ENCODE assay signal across 8 cellular contexts in genomic region chr3:122609798-122610559, GRCh38. TPM values are rescaled to one million over a fixed set of nuclear protein-coding genes. Genes with fewer than 3 reads are reported as not detected.
DNase-seq lines count a peak whose midpoint lies in the region; ATAC-seq, FAIRE-seq and TF ChIP-seq lines count a peak whose summit lies in the region.

No MANE protein-coding gene starts in this region.

- no peaks in the 10 kb centered on the region for H3K36me3 ChIP-seq in colonic mucosa

- no peaks in the 10 kb centered on the region for H3K9me3 ChIP-seq in colonic mucosa

- H3K27me3 ChIP-seq in colonic mucosa: no peaks in the 10 kb centered on the region

- peak; percentile 6 to 35 for DNase-seq in stimulated activated CD4-positive, alpha-beta T cell treated with anti-CD3 and anti-CD28 coated beads, Interleukin-2, amount 100 ng/mL, for 24 hours
- no peak for DNase-seq in stimulated activated CD4-positive, alpha-beta T cell treated with anti-CD3 and anti-CD28 coated beads, Interleukin-4, amount 100 ng/mL, for 1 hour
- DNase-seq in RCC 7860 (ENCODE audit: low spot score): peak; percentile 84
- peak; percentile 46 for DNase-seq in fibroblast of gingiva (ENCODE audit: low read depth)
- DNase-seq in colonic mucosa: no peak
- no peak for DNase-seq in NCI-H2227 treated with DMSO at 0.1 percent for 48 hours (lab: John Stamatoyannopoulos, UW)
- DNase-seq in DMS 273 treated with DMSO at 0.1 percent for 48 hours (lab: John Stamatoyannopoulos, UW): no peak

- intact Hi-C loops in colonic mucosa (cut with DNase I): no loop called here

- FAIRE-seq in RCC 7860 (lab: Jason Lieb, UNC): peak; percentile 94

- H3K4me1 ChIP-seq in colonic mucosa: no peaks in the 10 kb centered on the region

- no peak for TF ChIP-seq CTCF in colonic mucosa (IDR thresholded peaks at IDR 0.05)

- ATAC-seq in HG02884 (IDR thresholded peaks at IDR 0.05; ENCODE audit: unreplicated experiment): peak; percentile 94

- H3K4me3 ChIP-seq in colonic mucosa: no peak overlapping the region

- no peak overlapping the region for H3K9ac ChIP-seq in colonic mucosa (ENCODE audit: low read depth in 2 of 2, low read length in 2 of 2)

- no peak overlapping the region for H3K27ac ChIP-seq in colonic mucosa

RNA-seq across cellular contexts. Expression of gene PARP15, which starts 32.5 kb away (rescaled TPM):
- 1 to 10 TPM in 1 of 2 donors, under 1 TPM in 1; 0.74 to 1.1 TPM for total RNA-seq in colonic mucosa

RNA-seq across cellular contexts. Expression of gene DTX3L, which starts 45.8 kb away (rescaled TPM):
- 10 to 100 TPM; 44.0 to 46.4 TPM for total RNA-seq in colonic mucosa

RNA-seq across cellular contexts. Expression of gene PARP9, which starts 45.9 kb away (rescaled TPM):
- 10 to 100 TPM; 20.2 to 28.0 TPM for total RNA-seq in colonic mucosa

Comparison
In these comparisons a context has a peak if more than half of its experiments do, and no peak if none do; other contexts are left out.
1. DNase-seq: peak in stimulated activated CD4-positive, alpha-beta T cell treated with anti-CD3 and anti-CD28 coated beads, Interleukin-2, amount 100 ng/mL, for 24 hours (2 of 2), RCC 7860 (single experiment) and fibroblast of gingiva (single experiment); none in stimulated activated CD4-positive, alpha-beta T cell treated with anti-CD3 and anti-CD28 coated beads, Interleukin-4, amount 100 ng/mL, for 1 hour (single experiment), colonic mucosa (single experiment), NCI-H2227 treated with DMSO at 0.1 percent for 48 hours (single experiment) and DMS 273 treated with DMSO at 0.1 percent for 48 hours (single experiment).